ENCODE assay signal across 3 cellular contexts in the genomic region with DNA sequence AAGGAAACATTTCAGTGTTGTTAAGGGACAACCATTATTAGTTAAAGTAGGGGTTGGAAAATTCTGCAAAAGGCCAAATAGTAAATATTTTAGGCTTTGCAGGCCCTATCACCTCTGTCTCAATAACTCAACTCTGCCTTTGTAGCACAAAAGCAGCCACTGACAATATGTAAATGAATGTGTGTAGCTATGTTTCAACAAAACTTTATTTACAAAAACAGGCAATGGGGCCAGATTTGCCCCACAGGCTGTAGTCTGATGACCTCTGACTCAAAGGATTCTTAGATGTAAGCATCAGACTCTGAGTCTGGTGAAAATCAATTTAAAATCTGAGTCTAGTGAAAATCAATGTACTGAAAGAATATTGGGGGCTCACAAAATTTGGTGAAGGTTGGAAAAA.
TF ChIP-seq lines count a peak whose summit lies in the region.

No MANE protein-coding gene starts in this region.

TF ChIP-seq in HepG2, 621 proteins besides CTCF, POLR2A, EP300 and RAD21:
- peak; percentile 53 for TF ChIP-seq ZBTB40 (IDR thresholded peaks at IDR 0.05)
- TF ChIP-seq ZBTB40 (CRISPR knock-in tag; IDR thresholded peaks at IDR 0.05), result peak; percentile 30; the same call in 1 of the 2 replicates
- TF ChIP-seq CBX5 (CRISPR knock-in tag; IDR thresholded peaks at IDR 0.05; ENCODE audit: borderline replicate concordance), result no peak

TF ChIP-seq in WTC11, 78 proteins besides CTCF, POLR2A, EP300 and RAD21:
- no peak for TF ChIP-seq ATF1 (CRISPR knock-in tag; IDR thresholded peaks at IDR 0.05)
- no peak for TF ChIP-seq FOXK1 (CRISPR knock-in tag; IDR thresholded peaks at IDR 0.05)
- TF ChIP-seq KAT7 (CRISPR knock-in tag; IDR thresholded peaks at IDR 0.05; ENCODE audit: borderline replicate concordance), result no peak
- TF ChIP-seq RORB (CRISPR knock-in tag; IDR thresholded peaks at IDR 0.05), result no peak
- no peak for TF ChIP-seq OVOL2 (CRISPR knock-in tag; IDR thresholded peaks at IDR 0.05; ENCODE audit: borderline replicate concordance)
- no peak for TF ChIP-seq NFE2L1 (CRISPR knock-in tag; IDR thresholded peaks at IDR 0.05)
- TF ChIP-seq ZNF423 (CRISPR knock-in tag; IDR thresholded peaks at IDR 0.05), result no peak
- TF ChIP-seq, protein P1, sequence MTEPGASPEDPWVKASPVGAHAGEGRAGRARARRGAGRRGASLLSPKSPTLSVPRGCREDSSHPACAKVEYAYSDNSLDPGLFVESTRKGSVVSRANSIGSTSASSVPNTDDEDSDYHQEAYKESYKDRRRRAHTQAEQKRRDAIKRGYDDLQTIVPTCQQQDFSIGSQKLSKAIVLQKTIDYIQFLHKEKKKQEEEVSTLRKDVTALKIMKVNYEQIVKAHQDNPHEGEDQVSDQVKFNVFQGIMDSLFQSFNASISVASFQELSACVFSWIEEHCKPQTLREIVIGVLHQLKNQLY (CRISPR knock-in tag; IDR thresholded peaks at IDR 0.05), result no peak
- TF ChIP-seq EMX1 (CRISPR knock-in tag; IDR thresholded peaks at IDR 0.05), result no peak
- no peak for TF ChIP-seq ZNF317 (CRISPR knock-in tag; IDR thresholded peaks at IDR 0.05; ENCODE audit: borderline replicate concordance, low read depth)
- TF ChIP-seq RELA (CRISPR knock-in tag; IDR thresholded peaks at IDR 0.05; ENCODE audit: borderline replicate concordance), result no peak
- no peak for TF ChIP-seq NR1H2 (CRISPR knock-in tag; IDR thresholded peaks at IDR 0.05)
- TF ChIP-seq SOX15 (CRISPR knock-in tag; IDR thresholded peaks at IDR 0.05), result no peak

TF ChIP-seq in K562, 482 proteins besides CTCF, POLR2A, EP300 and RAD21:
- TF ChIP-seq FOXO4 (CRISPR knock-in tag; IDR thresholded peaks at IDR 0.05), result no peak
- no peak for TF ChIP-seq SMARCE1 (IDR thresholded peaks at IDR 0.05)
- peak; percentile 96 for TF ChIP-seq ZBTB40 (IDR thresholded peaks at IDR 0.05)
- TF ChIP-seq ZBTB40 (CRISPR knock-in tag; IDR thresholded peaks at IDR 0.05), result peak; percentile 96
- TF ChIP-seq, protein P2, sequence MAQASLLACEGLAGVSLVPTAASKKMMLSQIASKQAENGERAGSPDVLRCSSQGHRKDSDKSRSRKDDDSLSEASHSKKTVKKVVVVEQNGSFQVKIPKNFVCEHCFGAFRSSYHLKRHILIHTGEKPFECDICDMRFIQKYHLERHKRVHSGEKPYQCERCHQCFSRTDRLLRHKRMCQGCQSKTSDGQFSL (CRISPR knock-in tag; IDR thresholded peaks at IDR 0.05), result no peak
- TF ChIP-seq, protein P2 (tag; IDR thresholded peaks at IDR 0.05), result no peak
